In the genomic region with DNA sequence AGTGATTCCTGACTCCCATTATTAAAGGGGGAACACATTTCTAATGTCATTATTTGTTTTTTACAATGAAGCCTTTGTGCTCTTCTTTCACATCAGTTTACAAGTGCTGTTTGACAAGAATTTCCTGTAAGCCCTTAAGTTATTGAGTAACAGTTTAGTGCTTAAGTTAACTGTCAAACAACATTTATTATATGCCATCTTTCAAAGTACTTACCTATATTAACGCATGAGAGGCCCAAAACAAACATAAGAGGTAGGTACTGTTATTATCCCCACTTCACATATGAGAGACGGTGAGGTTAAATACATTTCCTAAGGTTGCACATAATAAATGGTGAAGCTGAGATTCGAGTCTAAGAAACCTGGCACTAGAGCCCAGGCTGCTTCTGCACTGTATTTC, we compare ENCODE assay signal across 2 cellular contexts.
TF ChIP-seq lines count a peak whose summit lies in the region.

No MANE protein-coding gene starts in this region.

TF ChIP-seq in SK-N-SH treated with all-trans-retinoic acid at 6 μM for 48 hours, 23 proteins besides CTCF, POLR2A, EP300 and RAD21 (continued from another document):
- TF ChIP-seq PPARA (CRISPR knock-in tag; IDR thresholded peaks at IDR 0.05; ENCODE audit: borderline replicate concordance) = no peak
- TF ChIP-seq ZNF8 (CRISPR knock-in tag; IDR thresholded peaks at IDR 0.05) = no peak
- no peak for TF ChIP-seq CSDC2 (CRISPR knock-in tag; IDR thresholded peaks at IDR 0.05)
- no peak for TF ChIP-seq RARB (CRISPR knock-in tag; IDR thresholded peaks at IDR 0.05)
- TF ChIP-seq GLIS3 (CRISPR knock-in tag; IDR thresholded peaks at IDR 0.05) = no peak
- TF ChIP-seq OSR1 (CRISPR knock-in tag; IDR thresholded peaks at IDR 0.05) = no peak

TF ChIP-seq in SK-N-SH, 30 proteins besides CTCF, POLR2A, EP300 and RAD21 (continued from another document):
- no peak for TF ChIP-seq ZBTB33 (IDR thresholded peaks at IDR 0.05; ENCODE audit: borderline replicate concordance, low read depth)
TF ChIP-seq in SK-N-SH: peak in this region for 0.
